In the genomic region with DNA sequence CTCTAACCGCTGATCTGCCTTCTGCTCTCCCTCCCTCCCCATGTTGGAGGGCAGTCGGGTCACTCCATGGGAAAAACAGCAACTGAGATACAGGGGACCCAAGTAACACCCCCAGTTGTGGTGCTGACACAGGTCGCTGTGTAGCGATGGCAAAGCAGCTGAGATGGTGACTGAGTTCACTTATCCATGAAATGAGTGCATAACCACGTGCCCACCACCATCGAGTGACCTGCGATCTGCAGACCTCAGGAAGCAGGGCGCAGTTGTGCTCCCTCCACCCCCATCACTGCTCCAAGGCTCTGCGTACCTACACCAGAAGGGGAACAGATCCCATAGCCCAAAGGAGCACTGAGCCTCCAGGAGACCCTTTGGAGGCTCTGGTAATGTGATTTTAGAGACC, we compare ENCODE assay signal across 17 cellular contexts. TPM values are rescaled to one million over a fixed set of nuclear protein-coding genes. Genes with fewer than 3 reads are reported as not detected.
A peak's percentile ranks its signal among the peaks of the same experiment; 100 is the strongest.
DNase-seq lines count a peak whose midpoint lies in the region; ATAC-seq and TF ChIP-seq lines count a peak whose summit lies in the region.
"Had no signal": no experiment of that assay in that cellular context is flagged by ENCODE, and none has a peak within 500 bp of the region (broad histone marks: within the 10 kb centered on the region; RNA-seq: fewer than 3 reads in every experiment).

No MANE protein-coding gene starts in this region.

- H3K4me1 Mint-ChIP-seq in endothelial cell (ENCODE audit: unreplicated experiment) = peaks cover 81% of the 10 kb centered on the region
- H3K4me1 Mint-ChIP-seq in neural crest cell = peaks cover 29% of the 10 kb centered on the region
- H3K4me1 Mint-ChIP-seq in Calu3 (ENCODE audit: low read depth, unreplicated experiment) = no peaks in the 10 kb centered on the region

- H3K4me3 ChIP-seq in PC-3 (ENCODE audit: low read length) = no peak overlapping the region
- H3K4me3 ChIP-seq: GM12878 had no signal

- no peak overlapping the region for H3K9ac ChIP-seq in PC-3 (ENCODE audit: low read length)

- POLR2A ChIA-PET in PC-3 (lab: Charles Lee; ENCODE audit: unreplicated experiment) = no interaction called here

- CTCF ChIA-PET in PC-3 (lab: Charles Lee) (no interaction called here), Calu3 (lab: Charles Lee) (no interaction called here)

- no peaks in the 10 kb centered on the region for H4K20me1 ChIP-seq in PC-3 (ENCODE audit: low read length)

- H3K36me3 Mint-ChIP-seq in endothelial cell (ENCODE audit: low read depth, unreplicated experiment) = no peaks in the 10 kb centered on the region
- H3K36me3 Mint-ChIP-seq in neural crest cell (ENCODE audit: low read depth) = no peaks in the 10 kb centered on the region
- no peaks in the 10 kb centered on the region for H3K36me3 Mint-ChIP-seq in Calu3 (ENCODE audit: insufficient read depth, unreplicated experiment)
- H3K36me3 Mint-ChIP-seq: CD14-positive monocyte had no signal

- ATAC-seq in PC-3 (no peak), GM19023 (IDR thresholded peaks at IDR 0.05; ENCODE audit: unreplicated experiment) (no peak)
- ATAC-seq: GM12878 had no signal

- H3K4me3 Mint-ChIP-seq in endothelial cell (ENCODE audit: unreplicated experiment) (peak overlapping the region; percentile 71), neural crest cell (no peak overlapping the region), Calu3 (ENCODE audit: low read depth, unreplicated experiment) (no peak overlapping the region)
- H3K4me3 Mint-ChIP-seq: CD14-positive monocyte had no signal

- no peaks in the 10 kb centered on the region for H3K9me3 Mint-ChIP-seq in endothelial cell (ENCODE audit: unreplicated experiment)
- no peaks in the 10 kb centered on the region for H3K9me3 Mint-ChIP-seq in neural crest cell
- no peaks in the 10 kb centered on the region for H3K9me3 Mint-ChIP-seq in Calu3 (ENCODE audit: low read depth, unreplicated experiment)

- H3K27ac ChIP-seq in PC-3 (ENCODE audit: low read length) = no peak overlapping the region

- no peaks in the 10 kb centered on the region for H3K9me2 ChIP-seq in PC-3 (replicated peaks; ENCODE audit: low read length)

- H3K4me2 ChIP-seq in PC-3 (ENCODE audit: low read length) = no peak overlapping the region

- H3K79me2 ChIP-seq in PC-3 (ENCODE audit: low read length) = no peaks in the 10 kb centered on the region

- TF ChIP-seq CTCF in endothelial cell (IDR thresholded peaks at IDR 0.05; ENCODE audit: unreplicated experiment) (no peak), neural crest cell (conservative IDR thresholded peaks at IDR 0.05) (no peak), PC-3 (conservative IDR thresholded peaks at IDR 0.05; ENCODE audit: low read depth, low read length) (no peak), Calu3 (IDR thresholded peaks at IDR 0.05; ENCODE audit: unreplicated experiment) (no peak)

- DNase-seq in NCI-H1694 (lab: John Stamatoyannopoulos, UW) (peak; percentile 29), endothelial cell (ENCODE audit: low spot score) (no peak), neural crest cell (ENCODE audit: low read depth, low spot score) (no peak), PC-3 (no peak), DMS53 treated with DMSO at 0.1 percent for 48 hours (lab: John Stamatoyannopoulos, UW; ENCODE audit: unreplicated experiment) (no peak), Calu3 (no peak)
- DNase-seq: ACHN, GOT3, NCI-H1105, NCI-H2107, NCI-H226, NCI-H524 treated with DMSO at 0.1 percent for 48 hours, RPMI8226, SIG-M5 had no signal

- no peaks in the 10 kb centered on the region for H3F3A ChIP-seq in PC-3 (ENCODE audit: low read length, unreplicated experiment)

- peaks cover 57% of the 10 kb centered on the region for H3K27me3 ChIP-seq in PC-3 (ENCODE audit: low read length)

- BruUV-seq in PC-3 (replicated peaks; lab: Mats Ljungman, UMichigan) (no TSS peak), Calu3 (replicated peaks; lab: Mats Ljungman, UMichigan) (no TSS peak)

- no peak overlapping the region for H2AFZ ChIP-seq in PC-3 (ENCODE audit: low read length)

- intact Hi-C loops in PC-3 (cut with micrococcal nuclease) = no loop called here
- intact Hi-C loops in Calu3 (cut with micrococcal nuclease; ENCODE audit: unreplicated experiment) = no loop called here

- H3K36me3 ChIP-seq in PC-3 (ENCODE audit: low read depth, low read length) = no peaks in the 10 kb centered on the region

- no peaks in the 10 kb centered on the region for H3K4me1 ChIP-seq in PC-3 (ENCODE audit: insufficient read depth, low read length)

- H3K9me3 ChIP-seq in PC-3 (ENCODE audit: low read length) = no peaks in the 10 kb centered on the region

- H3K27me3 Mint-ChIP-seq in endothelial cell (ENCODE audit: unreplicated experiment) = peaks cover 10% of the 10 kb centered on the region
- no peaks in the 10 kb centered on the region for H3K27me3 Mint-ChIP-seq in neural crest cell (ENCODE audit: low read depth)
- peaks cover 93% of the 10 kb centered on the region for H3K27me3 Mint-ChIP-seq in Calu3 (ENCODE audit: unreplicated experiment)

- H3K27ac Mint-ChIP-seq in endothelial cell (ENCODE audit: unreplicated experiment) = peak overlapping the region; percentile 99
- peak overlapping the region; percentile 78 for H3K27ac Mint-ChIP-seq in neural crest cell (ENCODE audit: unreplicated experiment)
- H3K27ac Mint-ChIP-seq in Calu3 (ENCODE audit: unreplicated experiment) = no peak overlapping the region

RNA-seq across cellular contexts. Expression of a gene that starts 31.1 kb away (rescaled TPM):
- total RNA-seq in endothelial cell (ENCODE audit: unreplicated experiment) (17.3 TPM), neural crest cell (0.84 and 1.1 TPM in 2 replicates), PC-3 (2014; rRNA removed) (0.12 and 0.26 TPM in 2 replicates), Calu3 (2022) (0.27 TPM in 1 of 2 replicates, not detected in the other)
